In genomic region chr9:96386157-96386556, GRCh38 we compare ENCODE assay signal across 1 cellular context.
TF ChIP-seq lines count a peak whose summit lies in the region.

No MANE protein-coding gene starts in this region.

TF ChIP-seq in HepG2, 621 proteins besides CTCF, POLR2A, EP300 and RAD21 (continued from another document):
- TF ChIP-seq, protein P1, sequence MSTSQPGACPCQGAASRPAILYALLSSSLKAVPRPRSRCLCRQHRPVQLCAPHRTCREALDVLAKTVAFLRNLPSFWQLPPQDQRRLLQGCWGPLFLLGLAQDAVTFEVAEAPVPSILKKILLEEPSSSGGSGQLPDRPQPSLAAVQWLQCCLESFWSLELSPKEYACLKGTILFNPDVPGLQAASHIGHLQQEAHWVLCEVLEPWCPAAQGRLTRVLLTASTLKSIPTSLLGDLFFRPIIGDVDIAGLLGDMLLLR (CRISPR knock-in tag; IDR thresholded peaks at IDR 0.05) = no peak
- TF ChIP-seq HOXA7 (CRISPR knock-in tag; IDR thresholded peaks at IDR 0.05) = no peak
- TF ChIP-seq CSRNP2 (CRISPR knock-in tag; conservative IDR thresholded peaks at IDR 0.05; ENCODE audit: low read depth) = no peak
- TF ChIP-seq, protein P2, sequence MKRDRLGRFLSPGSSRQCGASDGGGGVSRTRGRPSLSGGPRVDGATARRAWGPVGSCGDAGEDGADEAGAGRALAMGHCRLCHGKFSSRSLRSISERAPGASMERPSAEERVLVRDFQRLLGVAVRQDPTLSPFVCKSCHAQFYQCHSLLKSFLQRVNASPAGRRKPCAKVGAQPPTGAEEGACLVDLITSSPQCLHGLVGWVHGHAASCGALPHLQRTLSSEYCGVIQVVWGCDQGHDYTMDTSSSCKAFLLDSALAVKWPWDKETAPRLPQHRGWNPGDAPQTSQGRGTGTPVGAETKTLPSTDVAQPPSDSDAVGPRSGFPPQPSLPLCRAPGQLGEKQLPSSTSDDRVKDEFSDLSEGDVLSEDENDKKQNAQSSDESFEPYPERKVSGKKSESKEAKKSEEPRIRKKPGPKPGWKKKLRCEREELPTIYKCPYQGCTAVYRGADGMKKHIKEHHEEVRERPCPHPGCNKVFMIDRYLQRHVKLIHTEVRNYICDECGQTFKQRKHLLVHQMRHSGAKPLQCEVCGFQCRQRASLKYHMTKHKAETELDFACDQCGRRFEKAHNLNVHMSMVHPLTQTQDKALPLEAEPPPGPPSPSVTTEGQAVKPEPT (CRISPR knock-in tag; IDR thresholded peaks at IDR 0.05; ENCODE audit: low read depth) = no peak
- TF ChIP-seq ATF7-NPFF (CRISPR knock-in tag; IDR thresholded peaks at IDR 0.05; ENCODE audit: low read depth) = no peak
- TF ChIP-seq KLF16 (CRISPR knock-in tag; IDR thresholded peaks at IDR 0.05) = no peak
- TF ChIP-seq, protein P3, sequence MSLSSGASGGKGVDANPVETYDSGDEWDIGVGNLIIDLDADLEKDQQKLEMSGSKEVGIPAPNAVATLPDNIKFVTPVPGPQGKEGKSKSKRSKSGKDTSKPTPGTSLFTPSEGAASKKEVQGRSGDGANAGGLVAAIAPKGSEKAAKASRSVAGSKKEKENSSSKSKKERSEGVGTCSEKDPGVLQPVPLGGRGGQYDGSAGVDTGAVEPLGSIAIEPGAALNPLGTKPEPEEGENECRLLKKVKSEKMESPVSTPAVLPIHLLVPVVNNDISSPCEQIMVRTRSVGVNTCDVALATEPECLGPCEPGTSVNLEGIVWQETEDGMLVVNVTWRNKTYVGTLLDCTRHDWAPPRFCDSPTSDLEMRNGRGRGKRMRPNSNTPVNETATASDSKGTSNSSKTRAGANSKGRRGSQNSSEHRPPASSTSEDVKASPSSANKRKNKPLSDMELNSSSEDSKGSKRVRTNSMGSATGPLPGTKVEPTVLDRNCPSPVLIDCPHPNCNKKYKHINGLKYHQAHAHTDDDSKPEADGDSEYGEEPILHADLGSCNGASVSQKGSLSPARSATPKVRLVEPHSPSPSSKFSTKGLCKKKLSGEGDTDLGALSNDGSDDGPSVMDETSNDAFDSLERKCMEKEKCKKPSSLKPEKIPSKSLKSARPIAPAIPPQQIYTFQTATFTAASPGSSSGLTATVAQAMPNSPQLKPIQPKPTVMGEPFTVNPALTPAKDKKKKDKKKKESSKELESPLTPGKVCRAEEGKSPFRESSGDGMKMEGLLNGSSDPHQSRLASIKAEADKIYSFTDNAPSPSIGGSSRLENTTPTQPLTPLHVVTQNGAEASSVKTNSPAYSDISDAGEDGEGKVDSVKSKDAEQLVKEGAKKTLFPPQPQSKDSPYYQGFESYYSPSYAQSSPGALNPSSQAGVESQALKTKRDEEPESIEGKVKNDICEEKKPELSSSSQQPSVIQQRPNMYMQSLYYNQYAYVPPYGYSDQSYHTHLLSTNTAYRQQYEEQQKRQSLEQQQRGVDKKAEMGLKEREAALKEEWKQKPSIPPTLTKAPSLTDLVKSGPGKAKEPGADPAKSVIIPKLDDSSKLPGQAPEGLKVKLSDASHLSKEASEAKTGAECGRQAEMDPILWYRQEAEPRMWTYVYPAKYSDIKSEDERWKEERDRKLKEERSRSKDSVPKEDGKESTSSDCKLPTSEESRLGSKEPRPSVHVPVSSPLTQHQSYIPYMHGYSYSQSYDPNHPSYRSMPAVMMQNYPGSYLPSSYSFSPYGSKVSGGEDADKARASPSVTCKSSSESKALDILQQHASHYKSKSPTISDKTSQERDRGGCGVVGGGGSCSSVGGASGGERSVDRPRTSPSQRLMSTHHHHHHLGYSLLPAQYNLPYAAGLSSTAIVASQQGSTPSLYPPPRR (CRISPR knock-in tag; IDR thresholded peaks at IDR 0.05; ENCODE audit: borderline replicate concordance) = no peak
